Comparison of ENCODE assay signal across 8 cellular contexts in genomic region chr19:55118401-55118991, GRCh38. TPM values are rescaled to one million over a fixed set of nuclear protein-coding genes. Genes with fewer than 3 reads are reported as not detected.
DNase-seq lines count a peak whose midpoint lies in the region; ATAC-seq, FAIRE-seq and TF ChIP-seq lines count a peak whose summit lies in the region.

No MANE protein-coding gene starts in this region.

- POLR2A ChIA-PET in activated B cell treated with CpG ODN at 0.5 μM for 24 hours (lab: Charles Lee), result interaction anchor here (0.5 to 2.5 kb wide), 9 partner anchors 56 to 742 kb away, joined by 3 to 16 read pairs (median 4); partner anchors contain the start of genes FIZ1, KMT5C, RDH13 and UBE2S

- no peaks in the 10 kb centered on the region for H3K9me3 Mint-ChIP-seq in activated T-cell treated with anti-CD3 and anti-CD28 coated beads, Interleukin-2, amount 50 U/mL, for 4 hours
- no peaks in the 10 kb centered on the region for H3K9me3 Mint-ChIP-seq in activated B cell treated with CpG ODN at 0.5 μM for 24 hours

- no peaks in the 10 kb centered on the region for H3K27me3 ChIP-seq in neural cell (ENCODE audit: insufficient read depth, low read depth, low read length)

- CTCF ChIA-PET in activated B cell treated with CpG ODN at 0.5 μM for 24 hours (lab: Charles Lee), result interaction anchor here (1.0 to 1.7 kb wide), 3 partner anchors 23 to 385 kb away, joined by 3 to 6 read pairs (median 3); no protein-coding TSS in a partner anchor

- peak overlapping the region; percentile 77 for H2AFZ ChIP-seq in neural cell (ENCODE audit: low read depth, low read length)

- no peak for TF ChIP-seq RAD21 in neural cell (conservative IDR thresholded peaks at IDR 0.05)

- H3K27ac ChIP-seq in neural cell (ENCODE audit: low read length), result peak overlapping the region; percentile 74

- peaks cover 29% of the 10 kb centered on the region for H3K4me1 Mint-ChIP-seq in activated T-cell treated with anti-CD3 and anti-CD28 coated beads, Interleukin-2, amount 50 U/mL, for 4 hours (ENCODE audit: low read depth)
- H3K4me1 Mint-ChIP-seq in activated B cell treated with CpG ODN at 0.5 μM for 24 hours, result peaks cover 48% of the 10 kb centered on the region

- H3K4me3 Mint-ChIP-seq in activated T-cell treated with anti-CD3 and anti-CD28 coated beads, Interleukin-2, amount 50 U/mL, for 4 hours, result peak overlapping the region; percentile 96
- peak overlapping the region; percentile 97 for H3K4me3 Mint-ChIP-seq in activated B cell treated with CpG ODN at 0.5 μM for 24 hours

- H4K20me1 ChIP-seq in neural cell (ENCODE audit: insufficient read depth), result peaks cover 9% of the 10 kb centered on the region

- intact Hi-C loops in activated B cell treated with CpG ODN at 0.5 μM for 24 hours (cut with micrococcal nuclease), result no loop called here

- peaks cover 34% of the 10 kb centered on the region for H3K79me2 ChIP-seq in neural cell (replicated peaks; ENCODE audit: insufficient read depth, low read length)

- peak overlapping the region; percentile 67 for H3K9ac ChIP-seq in neural cell (ENCODE audit: low read length)

- no peaks in the 10 kb centered on the region for H3K9me3 ChIP-seq in neural cell (ENCODE audit: low read length)

- H3K9me2 ChIP-seq in neural cell (ENCODE audit: insufficient read depth, low read length), result no peaks in the 10 kb centered on the region

- peak overlapping the region; percentile 83 for H3K27ac Mint-ChIP-seq in activated B cell treated with CpG ODN at 0.5 μM for 24 hours

- peaks cover 9% of the 10 kb centered on the region for H3K27me3 Mint-ChIP-seq in activated T-cell treated with anti-CD3 and anti-CD28 coated beads, Interleukin-2, amount 50 U/mL, for 4 hours (ENCODE audit: low read depth)
- H3K27me3 Mint-ChIP-seq in activated B cell treated with CpG ODN at 0.5 μM for 24 hours, result peaks cover 3% of the 10 kb centered on the region

- H3K4me3 ChIP-seq in fibroblast of the aortic adventitia (ENCODE audit: low read depth, low read length) (peak overlapping the region; percentile 71), neural cell (ENCODE audit: low read length) (peak overlapping the region; percentile 75)

- no peak for TF ChIP-seq CTCF in activated B cell treated with CpG ODN at 0.5 μM for 24 hours (IDR thresholded peaks at IDR 0.05)
- no peak for TF ChIP-seq CTCF in fibroblast of the aortic adventitia (IDR thresholded peaks at IDR 0.05; ENCODE audit: insufficient read depth, low read length)
- TF ChIP-seq CTCF in neural cell (IDR thresholded peaks at IDR 0.05; ENCODE audit: poor library complexity, severe bottlenecking), result no peak

- H3F3A ChIP-seq in neural cell (ENCODE audit: insufficient read depth, low read length, poor library complexity, severe bottlenecking), result no peaks in the 10 kb centered on the region

- DNase-seq in activated T-cell treated with anti-CD3 and anti-CD28 coated beads, Interleukin-2, amount 50 U/mL, for 4 hours, result no peak
- no peak for DNase-seq in activated T-cell treated with anti-CD3 and anti-CD28 coated beads for 4 hours
- DNase-seq in activated B cell treated with CpG ODN at 0.5 μM for 24 hours, result no peak
- DNase-seq in fibroblast of the aortic adventitia (ENCODE audit: low read depth), result no peak
- DNase-seq in activated CD4-positive, CD25-positive, alpha-beta regulatory T cell treated with anti-CD3 and anti-CD28 coated beads, Interleukin-2, amount 50 U/mL, for 72 hours, result no peak
- no peak for DNase-seq in RCC 7860 (ENCODE audit: low spot score)
- DNase-seq in HT-29 (ENCODE audit: low spot score), result no peak

- FAIRE-seq in RCC 7860 (lab: Jason Lieb, UNC), result no peak

- peak overlapping the region; percentile 84 for H3K4me2 ChIP-seq in neural cell (ENCODE audit: low read length)

- ATAC-seq in activated T-cell treated with anti-CD3 and anti-CD28 coated beads, Interleukin-2, amount 50 U/mL, for 4 hours, result no peak
- no peak for ATAC-seq in activated B cell treated with CpG ODN at 0.5 μM for 24 hours (ENCODE audit: low read depth)

- H3K36me3 ChIP-seq in neural cell (ENCODE audit: insufficient read depth, low read length), result no peaks in the 10 kb centered on the region

- H3K36me3 Mint-ChIP-seq in activated T-cell treated with anti-CD3 and anti-CD28 coated beads, Interleukin-2, amount 50 U/mL, for 4 hours (ENCODE audit: insufficient read depth), result no peaks in the 10 kb centered on the region
- peaks cover 17% of the 10 kb centered on the region for H3K36me3 Mint-ChIP-seq in activated B cell treated with CpG ODN at 0.5 μM for 24 hours (ENCODE audit: low read depth)

- no peak for TF ChIP-seq EP300 in neural cell (conservative IDR thresholded peaks at IDR 0.05; ENCODE audit: poor library complexity, severe bottlenecking)

TF ChIP-seq in neural cell, 6 proteins besides CTCF, POLR2A, EP300 and RAD21:
- TF ChIP-seq MXI1 (conservative IDR thresholded peaks at IDR 0.05; ENCODE audit: poor library complexity, severe bottlenecking) (no peak), REST (IDR thresholded peaks at IDR 0.05; ENCODE audit: borderline replicate concordance) (no peak), SMC3 (conservative IDR thresholded peaks at IDR 0.05; ENCODE audit: poor library complexity) (no peak), TAF1 (IDR thresholded peaks at IDR 0.05; ENCODE audit: low read depth) (no peak), EZH2 (IDR thresholded peaks at IDR 0.05; ENCODE audit: borderline replicate concordance, insufficient read depth, low read length, poor library complexity, severe bottlenecking) (no peak), POLR2AphosphoS5 (IDR thresholded peaks at IDR 0.05) (no peak)

RNA-seq across cellular contexts. Expression of gene PPP1R12C, which starts 1.1 kb away (rescaled TPM):
- 100 to 1,000 TPM in 2 of 3 donors, 10 to 100 TPM in 1; 95.6 to 105 (median 104) TPM for total RNA-seq in activated T-cell treated with anti-CD3 and anti-CD28 coated beads, Interleukin-2, amount 50 U/mL, for 4 hours
- total RNA-seq in activated B cell treated with CpG ODN at 0.5 μM for 24 hours, result 115 and 139 TPM in 2 replicates
- 46.3 and 75.2 TPM in 2 replicates for total RNA-seq in fibroblast of the aortic adventitia (ENCODE audit: low replicate concordance)
- polyA plus RNA-seq in neural cell, result 109 and 137 TPM in 2 replicates
- polyA minus RNA-seq in neural cell, result 35.5 and 35.8 TPM in 2 replicates
- total RNA-seq in HT-29 (2014; rRNA removed; shearing (Covaris generic)), result 227 and 261 TPM in 2 replicates

RNA-seq across cellular contexts. Expression of gene TNNT1, which starts 30.5 kb away (rescaled TPM):
- not detected for total RNA-seq in activated T-cell treated with anti-CD3 and anti-CD28 coated beads, Interleukin-2, amount 50 U/mL, for 4 hours
- not detected in 2 replicates for total RNA-seq in activated B cell treated with CpG ODN at 0.5 μM for 24 hours
- total RNA-seq in fibroblast of the aortic adventitia (ENCODE audit: low replicate concordance), result 1.1 and 4.3 TPM in 2 replicates
- polyA plus RNA-seq in neural cell, result 4.0 and 6.2 TPM in 2 replicates
- polyA minus RNA-seq in neural cell, result 3.4 TPM in 1 of 2 replicates, not detected in the other
- total RNA-seq in HT-29 (2014; rRNA removed; shearing (Covaris generic)), result 4.5 and 5.0 TPM in 2 replicates

RNA-seq across cellular contexts. Expression of gene TNNI3, which starts 39.0 kb away (rescaled TPM):
- not detected for total RNA-seq in activated T-cell treated with anti-CD3 and anti-CD28 coated beads, Interleukin-2, amount 50 U/mL, for 4 hours
- total RNA-seq in activated B cell treated with CpG ODN at 0.5 μM for 24 hours, result not detected in 2 replicates
- total RNA-seq in fibroblast of the aortic adventitia (ENCODE audit: low replicate concordance), result not detected in 2 replicates
- 22.5 and 22.6 TPM in 2 replicates for polyA plus RNA-seq in neural cell
- polyA minus RNA-seq in neural cell, result 3.7 and 5.9 TPM in 2 replicates
- 11.1 and 20.3 TPM in 2 replicates for total RNA-seq in HT-29 (2014; rRNA removed; shearing (Covaris generic))

RNA-seq across cellular contexts. Expression of gene EPS8L1, which starts 42.8 kb away (rescaled TPM):
- 1 to 10 TPM in 1 of 3 donors, under 1 TPM in 2; 0.53 to 1.2 (median 0.87) TPM for total RNA-seq in activated T-cell treated with anti-CD3 and anti-CD28 coated beads, Interleukin-2, amount 50 U/mL, for 4 hours
- total RNA-seq in activated B cell treated with CpG ODN at 0.5 μM for 24 hours, result 0.38 and 1.0 TPM in 2 replicates
- 0.63 and 1.5 TPM in 2 replicates for total RNA-seq in fibroblast of the aortic adventitia (ENCODE audit: low replicate concordance)
- polyA plus RNA-seq in neural cell, result 25.5 and 28.0 TPM in 2 replicates
- polyA minus RNA-seq in neural cell, result 3.2 and 7.8 TPM in 2 replicates
- total RNA-seq in HT-29 (2014; rRNA removed; shearing (Covaris generic)), result 543 and 612 TPM in 2 replicates

RNA-seq across cellular contexts. Expression of gene DNAAF3, which starts 47.9 kb away (rescaled TPM):
- under 1 TPM in 2 of 3 donors, not detected in 1; 0.25 to 0.45 TPM for total RNA-seq in activated T-cell treated with anti-CD3 and anti-CD28 coated beads, Interleukin-2, amount 50 U/mL, for 4 hours
- total RNA-seq in activated B cell treated with CpG ODN at 0.5 μM for 24 hours (not detected in 2 replicates), fibroblast of the aortic adventitia (ENCODE audit: low replicate concordance) (0.33 and 1.5 TPM in 2 replicates)
- polyA plus RNA-seq in neural cell, result 0.38 and 2.2 TPM in 2 replicates
- not detected in 2 replicates for polyA minus RNA-seq in neural cell
- 17.3 and 21.1 TPM in 2 replicates for total RNA-seq in HT-29 (2014; rRNA removed; shearing (Covaris generic))
